Comparison of ENCODE assay signal across 22 cellular contexts in genomic region chr17:73465851-73466250, GRCh38.
"Had no signal": no experiment of that assay in that cellular context is flagged by ENCODE, and none has a peak within 500 bp of the region (broad histone marks: within the 10 kb centered on the region; RNA-seq: fewer than 3 reads in every experiment).

No MANE protein-coding gene starts in this region.

- DNase-seq: activated B cell treated with CpG ODN at 0.5 μM for 24 hours; activated CD4-positive, alpha-beta T cell treated with anti-CD3 and anti-CD28 coated beads for 48 hours; activated CD8-positive, alpha-beta T cell treated with anti-CD3 and anti-CD28 coated beads for 36 hours; activated naive CD4-positive, alpha-beta T cell treated with Interleukin-2 at 50 U/mL for 16 hours; activated naive CD8-positive, alpha-beta T cell treated with anti-CD3 and anti-CD28 coated beads, Interleukin-2, amount 10 ng/mL, durations not matched to agents 7 days and 5 days; activated T-cell treated with anti-CD3 and anti-CD28 coated beads, Interleukin-2, amount 50 U/mL, for 1 hour; amygdala; body of pancreas; caudate nucleus; effector memory CD8-positive, alpha-beta T cell; esophagus squamous epithelium; left ventricle myocardium superior; naive B cell; right lobe of liver; small intestine; stimulated activated CD4-positive, alpha-beta T cell treated with anti-CD3 and anti-CD28 coated beads, Interleukin-15, amount 100 ng/mL, for 24 hours; stimulated activated CD4-positive, alpha-beta T cell treated with anti-CD3 and anti-CD28 coated beads, Interleukin-2, amount 100 ng/mL, for 48 hours had no signal

- H3K27ac Mint-ChIP-seq: activated B cell treated with CpG ODN at 0.5 μM for 24 hours; activated CD8-positive, alpha-beta T cell treated with anti-CD3 and anti-CD28 coated beads for 36 hours; activated naive CD8-positive, alpha-beta T cell treated with anti-CD3 and anti-CD28 coated beads, Interleukin-2, amount 10 ng/mL, durations not matched to agents 7 days and 5 days; activated T-helper 2 cell treated with anti-CD3 and anti-CD28 coated beads, Interferon-gamma antibody, Interleukin-2, Interleukin-4, amounts not matched to agents 10 μg/mL and 5 μg/mL and 100 μg/mL, durations not matched to agents 14 hours and 24 hours and 36 hours; effector memory CD8-positive, alpha-beta T cell; stimulated activated naive CD8-positive, alpha-beta T cell treated with anti-CD3 and anti-CD28 coated beads, Interleukin-15, Interleukin-2, amounts not matched to agents 100 ng/mL and 50 ng/mL, for 24 hours had no signal

- H3K36me3 ChIP-seq: esophagus squamous epithelium, neutrophil, right lobe of liver, tibial nerve had no signal

- H3K9me3 ChIP-seq: body of pancreas, esophagus squamous epithelium, neutrophil, right lobe of liver, tibial nerve had no signal

- H3K27me3 Mint-ChIP-seq: activated B cell treated with CpG ODN at 0.5 μM for 24 hours; activated CD8-positive, alpha-beta T cell treated with anti-CD3 and anti-CD28 coated beads for 36 hours; activated naive CD8-positive, alpha-beta T cell treated with anti-CD3 and anti-CD28 coated beads, Interleukin-2, amount 10 ng/mL, durations not matched to agents 7 days and 5 days; naive B cell; stimulated activated naive CD8-positive, alpha-beta T cell treated with anti-CD3 and anti-CD28 coated beads, Interleukin-15, Interleukin-2, amounts not matched to agents 100 ng/mL and 50 ng/mL, for 24 hours had no signal

- H3K27me3 ChIP-seq: esophagus squamous epithelium, neutrophil, right lobe of liver, tibial nerve had no signal

- H3K4me3 Mint-ChIP-seq: activated B cell treated with CpG ODN at 0.5 μM for 24 hours; activated CD8-positive, alpha-beta T cell treated with anti-CD3 and anti-CD28 coated beads for 36 hours; activated naive CD8-positive, alpha-beta T cell treated with anti-CD3 and anti-CD28 coated beads, Interleukin-2, amount 10 ng/mL, durations not matched to agents 7 days and 5 days; effector memory CD8-positive, alpha-beta T cell; naive B cell; stimulated activated naive CD8-positive, alpha-beta T cell treated with anti-CD3 and anti-CD28 coated beads, Interleukin-15, Interleukin-2, amounts not matched to agents 100 ng/mL and 50 ng/mL, for 24 hours had no signal

- H3K9me3 Mint-ChIP-seq: activated naive CD8-positive, alpha-beta T cell treated with anti-CD3 and anti-CD28 coated beads, Interleukin-2, amount 10 ng/mL, durations not matched to agents 7 days and 5 days; activated T-helper 2 cell treated with anti-CD3 and anti-CD28 coated beads, Interferon-gamma antibody, Interleukin-2, Interleukin-4, amounts not matched to agents 10 μg/mL and 5 μg/mL and 100 μg/mL, durations not matched to agents 14 hours and 24 hours and 36 hours; stimulated activated naive CD8-positive, alpha-beta T cell treated with anti-CD3 and anti-CD28 coated beads, Interleukin-15, Interleukin-2, amounts not matched to agents 100 ng/mL and 50 ng/mL, for 24 hours had no signal

- H3K4me1 ChIP-seq: body of pancreas, parathyroid adenoma, right lobe of liver, tibial nerve had no signal

- H3K4me3 ChIP-seq: body of pancreas, esophagus squamous epithelium, right lobe of liver, tibial nerve had no signal

- H3K4me1 Mint-ChIP-seq: activated B cell treated with CpG ODN at 0.5 μM for 24 hours had no signal
